Comparison of ENCODE assay signal across 27 cellular contexts in the genomic region with DNA sequence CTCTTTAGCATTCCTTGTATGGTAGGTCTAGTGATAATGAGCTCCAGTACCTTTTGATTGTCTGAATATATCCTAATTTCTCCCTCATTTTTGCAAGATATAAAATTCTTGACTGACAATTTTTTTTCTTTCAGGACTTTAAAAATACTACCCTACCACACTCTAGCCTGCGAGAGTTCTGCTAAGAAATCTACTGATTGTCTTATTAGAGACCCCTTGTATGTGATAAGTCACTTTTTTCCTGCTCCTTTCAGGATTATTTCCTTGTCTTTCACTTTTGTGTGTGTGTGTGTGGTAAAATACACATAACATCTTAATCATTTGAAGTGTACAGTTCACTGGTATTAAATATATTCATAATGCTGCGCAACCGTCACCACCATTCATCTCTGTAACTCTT.
"Had no signal": no experiment of that assay in that cellular context is flagged by ENCODE, and none has a peak within 500 bp of the region (broad histone marks: within the 10 kb centered on the region; RNA-seq: fewer than 3 reads in every experiment).

No MANE protein-coding gene starts in this region.

- DNase-seq: effector CD8-positive, alpha-beta T cell; erythroblast; esophagus squamous epithelium; foreskin melanocyte; glutamatergic neuron; heart right ventricle; hippocampal formation; left cardiac atrium; left lung; mesendoderm; midbrain; naive thymus-derived CD4-positive, alpha-beta T cell; stimulated activated CD4-positive, alpha-beta T cell treated with anti-CD3 and anti-CD28 coated beads, Interleukin-12 subunit alpha, Interleukin-12 subunit beta, amount 100 ng/mL, for 4 hours; stimulated activated CD4-positive, alpha-beta T cell treated with anti-CD3 and anti-CD28 coated beads, Interleukin-1b, Interleukin-23, amount 100 ng/mL, for 48 hours; stimulated activated CD4-positive, alpha-beta T cell treated with anti-CD3 and anti-CD28 coated beads, Interleukin-4, amount 100 ng/mL, for 1 hour; stimulated activated CD8-positive, alpha-beta memory T cell treated with anti-CD3 and anti-CD28 coated beads, Interleukin-4, amount 100 ng/mL, for 48 hours; stimulated activated naive CD4-positive, alpha-beta T cell; stimulated activated naive CD8-positive, alpha-beta T cell treated with anti-CD3 and anti-CD28 coated beads, Interleukin-15, amount 100 ng/mL, for 72 hours; trophoblast cell had no signal

- H3K4me3 ChIP-seq: esophagus squamous epithelium, heart right ventricle, left lung, neural progenitor cell, prostate gland, right atrium auricular region, smooth muscle cell, suprapubic skin, vagina had no signal

- H3K4me3 Mint-ChIP-seq: dendritic cell treated with granulocyte-macrophage colony-stimulating factor and Interleukin-4, amounts not matched to agents 40 ng/mL and 50 ng/mL, for 4 days; naive thymus-derived CD4-positive, alpha-beta T cell; nephron; neural progenitor cell; stimulated activated naive CD8-positive, alpha-beta T cell treated with anti-CD3 and anti-CD28 coated beads, Interleukin-15, amount 100 ng/mL, for 72 hours had no signal

- H3K4me1 Mint-ChIP-seq: naive thymus-derived CD4-positive, alpha-beta T cell; nephron; neural progenitor cell; stimulated activated naive CD8-positive, alpha-beta T cell treated with anti-CD3 and anti-CD28 coated beads, Interleukin-15, amount 100 ng/mL, for 72 hours had no signal

- H3K27me3 Mint-ChIP-seq: dendritic cell treated with granulocyte-macrophage colony-stimulating factor and Interleukin-4, amounts not matched to agents 40 ng/mL and 50 ng/mL, for 4 days; stimulated activated naive CD8-positive, alpha-beta T cell treated with anti-CD3 and anti-CD28 coated beads, Interleukin-15, amount 100 ng/mL, for 72 hours had no signal

- H3K36me3 Mint-ChIP-seq: neural progenitor cell had no signal

- H3K27ac Mint-ChIP-seq: dendritic cell treated with granulocyte-macrophage colony-stimulating factor and Interleukin-4, amounts not matched to agents 40 ng/mL and 50 ng/mL, for 4 days; naive thymus-derived CD4-positive, alpha-beta T cell; nephron; neural progenitor cell; stimulated activated naive CD8-positive, alpha-beta T cell treated with anti-CD3 and anti-CD28 coated beads, Interleukin-15, amount 100 ng/mL, for 72 hours had no signal
